ENCODE assay signal across 26 cellular contexts in genomic region chr9:83505282-83505681, GRCh38. TPM values are rescaled to one million over a fixed set of nuclear protein-coding genes. Genes with fewer than 3 reads are reported as not detected.
A peak's percentile ranks its signal among the peaks of the same experiment; 100 is the strongest.
DNase-seq lines count a peak whose midpoint lies in the region; ATAC-seq and TF ChIP-seq lines count a peak whose summit lies in the region.
"Had no signal": no experiment of that assay in that cellular context is flagged by ENCODE, and none has a peak within 500 bp of the region (broad histone marks: within the 10 kb centered on the region; RNA-seq: fewer than 3 reads in every experiment).

No MANE protein-coding gene starts in this region.

- peaks cover 27% of the 10 kb centered on the region for H3K4me1 ChIP-seq in parathyroid adenoma
- H3K4me1 ChIP-seq: colonic mucosa had no signal

- H3K4me2 ChIP-seq in parathyroid adenoma (ENCODE audit: low read length), result no peak overlapping the region
- H3K4me2 ChIP-seq: smooth muscle cell had no signal

- H3K27ac ChIP-seq in parathyroid adenoma, result peak overlapping the region; percentile 64
- H3K27ac ChIP-seq: colonic mucosa had no signal

- H3K79me2 ChIP-seq in parathyroid adenoma, result peaks cover 12% of the 10 kb centered on the region

- H3K27me3 ChIP-seq in parathyroid adenoma (ENCODE audit: control insufficient read depth, insufficient read depth, low read length), result no peaks in the 10 kb centered on the region
- H3K27me3 ChIP-seq: colonic mucosa had no signal

- H3K4me3 ChIP-seq in parathyroid adenoma (ENCODE audit: low read depth, low read length), result no peak overlapping the region
- H3K4me3 ChIP-seq: colonic mucosa, smooth muscle cell had no signal

- ATAC-seq in HG02763 (IDR thresholded peaks at IDR 0.05; ENCODE audit: unreplicated experiment), result no peak
- ATAC-seq: activated CD8-positive, alpha-beta memory T cell treated with anti-CD3 and anti-CD28 coated beads, Interleukin-2, amount 10 ng/mL, durations not matched to agents 7 days and 5 days; effector memory CD8-positive, alpha-beta T cell; left colon had no signal

- DNase-seq in NCI-H748 (lab: John Stamatoyannopoulos, UW; ENCODE audit: unreplicated experiment) (peak; percentile 84), NCI-H748 treated with DMSO at 0.1 percent for 48 hours (lab: John Stamatoyannopoulos, UW) (no peak), NCI-H2107 treated with DMSO at 0.1 percent for 48 hours (lab: John Stamatoyannopoulos, UW; ENCODE audit: unreplicated experiment) (peak; percentile 91), NCI-H82 (lab: John Stamatoyannopoulos, UW) (peak; percentile 98), mucosa of gallbladder (ENCODE audit: low spot score) (no peak), NCI-H1694 treated with DMSO at 0.1 percent for 48 hours (lab: John Stamatoyannopoulos, UW) (no peak)
- DNase-seq: activated CD4-positive, alpha-beta T cell treated with anti-CD3 and anti-CD28 coated beads, Interleukin-2, amount 50 U/mL, for 1 hour; activated CD8-positive, alpha-beta memory T cell treated with anti-CD3 and anti-CD28 coated beads, Interleukin-2, amount 10 ng/mL, durations not matched to agents 7 days and 5 days; activated naive CD4-positive, alpha-beta T cell treated with anti-CD3 and anti-CD28 coated beads, Interleukin-2, amount 50 U/mL, for 16 hours; CD4-positive, alpha-beta T cell; colonic mucosa; effector memory CD8-positive, alpha-beta T cell; foreskin fibroblast; H7; IMR-90; left colon; mesenchymal stem cell; NCI-H1436 treated with DMSO at 0.1 percent for 48 hours; NCI-H774; OCI-M1; stimulated activated CD4-positive, alpha-beta T cell treated with anti-CD3 and anti-CD28 coated beads, Interleukin-2, amount 100 ng/mL, for 24 hours; substantia nigra; T-helper 9 cell had no signal

- H3K36me3 ChIP-seq in parathyroid adenoma (ENCODE audit: control insufficient read depth, insufficient read depth, low read length), result no peaks in the 10 kb centered on the region
- H3K36me3 ChIP-seq: colonic mucosa had no signal

- TF ChIP-seq CTCF in parathyroid adenoma (IDR thresholded peaks at IDR 0.05), result no peak

- no peaks in the 10 kb centered on the region for H3K9me3 ChIP-seq in parathyroid adenoma (ENCODE audit: control insufficient read depth, low read length)
- H3K9me3 ChIP-seq: colonic mucosa had no signal

- H2AFZ ChIP-seq in parathyroid adenoma, result no peak overlapping the region

- no peak overlapping the region for H3K9ac ChIP-seq in parathyroid adenoma

RNA-seq across cellular contexts. Expression of gene FRMD3, which starts 32.9 kb away (rescaled TPM):
- 3.6 TPM for total RNA-seq in mucosa of gallbladder

Comparison
In these comparisons a context has a peak if more than half of its experiments do, and no peak if none do; other contexts are left out.
1. DNase-seq: peak in NCI-H748 (single experiment), NCI-H2107 treated with DMSO at 0.1 percent for 48 hours (single experiment) and NCI-H82 (single experiment); none in NCI-H748 treated with DMSO at 0.1 percent for 48 hours (single experiment), mucosa of gallbladder (single experiment) and NCI-H1694 treated with DMSO at 0.1 percent for 48 hours (single experiment).